In genomic region chr17:63816123-63816522, GRCh38 we compare ENCODE assay signal across 23 cellular contexts. TPM values are rescaled to one million over a fixed set of nuclear protein-coding genes. Genes with fewer than 3 reads are reported as not detected.
A peak's percentile ranks its signal among the peaks of the same experiment; 100 is the strongest.
DNase-seq lines count a peak whose midpoint lies in the region; ATAC-seq and FAIRE-seq lines count a peak whose summit lies in the region.
"Had no signal": no experiment of that assay in that cellular context is flagged by ENCODE, and none has a peak within 500 bp of the region (broad histone marks: within the 10 kb centered on the region; RNA-seq: fewer than 3 reads in every experiment).

No MANE protein-coding gene starts in this region.

- no peak for DNase-seq in activated CD4-positive, alpha-beta T cell treated with anti-CD3 and anti-CD28 coated beads, Interleukin-2, amount 10 ng/mL, durations not matched to agents 7 days and 5 days
- DNase-seq in activated CD4-positive, alpha-beta T cell treated with anti-CD3 and anti-CD28 coated beads, Interleukin-2, amount 50 U/mL, for 4 hours: no peak
- DNase-seq in RCC 7860 (ENCODE audit: low spot score): no peak
- DNase-seq: 8988T, Karpas-422, NCI-H1417, NCI-H1694 treated with DMSO at 0.1 percent for 48 hours, NCI-H2081 treated with DMSO at 0.1 percent for 48 hours, NCI-H446, NCI-H526 treated with DMSO at 0.1 percent for 48 hours, OCI-M1, RPMI8226, SHP77 had no signal

- H3K27ac ChIP-seq in ACC112 (ENCODE audit: low read depth, low read length): 0 out of 2 replicates have a peak overlapping the region, but pooled peaks have one; percentile 5

- H3K79me2 ChIP-seq in ACC112 (ENCODE audit: control insufficient read depth, insufficient read depth, low read length, unreplicated experiment): peaks cover 4% of the 10 kb centered on the region

- no peaks in the 10 kb centered on the region for H3K9me3 Mint-ChIP-seq in activated CD4-positive, alpha-beta T cell treated with anti-CD3 and anti-CD28 coated beads, Interleukin-2, amount 10 ng/mL, durations not matched to agents 7 days and 5 days
- H3K9me3 Mint-ChIP-seq in activated T-helper 17 cell treated with anti-CD3 and anti-CD28 coated beads, Interleukin-2, amount 50 U/mL, for 72 hours: no peaks in the 10 kb centered on the region
- H3K9me3 Mint-ChIP-seq: CD14-positive monocyte, IgD-negative memory B cell had no signal

- no peak overlapping the region for H3K4me3 Mint-ChIP-seq in activated CD4-positive, alpha-beta T cell treated with anti-CD3 and anti-CD28 coated beads, Interleukin-2, amount 10 ng/mL, durations not matched to agents 7 days and 5 days
- no peak overlapping the region for H3K4me3 Mint-ChIP-seq in activated T-helper 17 cell treated with anti-CD3 and anti-CD28 coated beads, Interleukin-2, amount 50 U/mL, for 72 hours
- H3K4me3 Mint-ChIP-seq: B cell, CD14-positive monocyte, IgD-negative memory B cell had no signal

- POLR2A ChIA-PET in activated CD4-positive, alpha-beta T cell treated with anti-CD3 and anti-CD28 coated beads, Interleukin-2, amount 10 ng/mL, durations not matched to agents 7 days and 5 days (lab: Charles Lee): no interaction called here

- H3K36me3 Mint-ChIP-seq in activated CD4-positive, alpha-beta T cell treated with anti-CD3 and anti-CD28 coated beads, Interleukin-2, amount 10 ng/mL, durations not matched to agents 7 days and 5 days (ENCODE audit: low read depth): peaks cover 81% of the 10 kb centered on the region
- peaks cover 100% of the 10 kb centered on the region for H3K36me3 Mint-ChIP-seq in activated T-helper 17 cell treated with anti-CD3 and anti-CD28 coated beads, Interleukin-2, amount 50 U/mL, for 72 hours (ENCODE audit: low read depth)

- H3K4me1 ChIP-seq in ACC112 (ENCODE audit: control insufficient read depth, insufficient read depth, low read length, unreplicated experiment): no peaks in the 10 kb centered on the region

- no peak overlapping the region for H2AFZ ChIP-seq in ACC112 (ENCODE audit: low read length, unreplicated experiment)

- peak overlapping the region; percentile 60 for H3K27ac Mint-ChIP-seq in activated CD4-positive, alpha-beta T cell treated with anti-CD3 and anti-CD28 coated beads, Interleukin-2, amount 10 ng/mL, durations not matched to agents 7 days and 5 days
- H3K27ac Mint-ChIP-seq in activated T-helper 17 cell treated with anti-CD3 and anti-CD28 coated beads, Interleukin-2, amount 50 U/mL, for 72 hours: peak overlapping the region; percentile 38
- H3K27ac Mint-ChIP-seq: B cell had no signal

- no peaks in the 10 kb centered on the region for H3K27me3 Mint-ChIP-seq in activated CD4-positive, alpha-beta T cell treated with anti-CD3 and anti-CD28 coated beads, Interleukin-2, amount 10 ng/mL, durations not matched to agents 7 days and 5 days
- H3K27me3 Mint-ChIP-seq in activated T-helper 17 cell treated with anti-CD3 and anti-CD28 coated beads, Interleukin-2, amount 50 U/mL, for 72 hours: no peaks in the 10 kb centered on the region
- H3K27me3 Mint-ChIP-seq: B cell, IgD-negative memory B cell had no signal

- no peak for FAIRE-seq in RCC 7860 (lab: Jason Lieb, UNC)
- FAIRE-seq: G401.6, GM19239, HTR-8/SVneo had no signal

- no peak overlapping the region for H3K4me3 ChIP-seq in ACC112 (ENCODE audit: low read depth, low read length)
- H3K4me3 ChIP-seq: SK-N-MC had no signal

- H3K4me1 Mint-ChIP-seq in activated CD4-positive, alpha-beta T cell treated with anti-CD3 and anti-CD28 coated beads, Interleukin-2, amount 10 ng/mL, durations not matched to agents 7 days and 5 days: peaks cover 8% of the 10 kb centered on the region
- H3K4me1 Mint-ChIP-seq in activated T-helper 17 cell treated with anti-CD3 and anti-CD28 coated beads, Interleukin-2, amount 50 U/mL, for 72 hours: no peaks in the 10 kb centered on the region

- CTCF ChIA-PET in activated CD4-positive, alpha-beta T cell treated with anti-CD3 and anti-CD28 coated beads, Interleukin-2, amount 10 ng/mL, durations not matched to agents 7 days and 5 days (lab: Charles Lee): interaction anchor here (1.1 to 1.4 kb wide), 2 partner anchors 12 to 30 kb away, joined by 3 read pairs; no protein-coding TSS in a partner anchor

- ATAC-seq in activated T-helper 17 cell treated with anti-CD3 and anti-CD28 coated beads, Interleukin-2, amount 50 U/mL, for 72 hours (replicated peaks): no peak
- ATAC-seq in GM21423 (IDR thresholded peaks at IDR 0.05; ENCODE audit: unreplicated experiment): no peak

- H3K36me3 ChIP-seq in ACC112 (ENCODE audit: insufficient read depth, low read length): peaks cover 66% of the 10 kb centered on the region

- no peaks in the 10 kb centered on the region for H3K27me3 ChIP-seq in ACC112 (ENCODE audit: insufficient read depth, low read length)

RNA-seq across cellular contexts. Expression of gene PSMC5, which starts 11.1 kb away (rescaled TPM):
- total RNA-seq in activated CD4-positive, alpha-beta T cell treated with anti-CD3 and anti-CD28 coated beads, Interleukin-2, amount 10 ng/mL, durations not matched to agents 7 days and 5 days: 100 to 1,000 TPM; 119 to 155 TPM
- 100 to 1,000 TPM; 102 to 172 TPM for total RNA-seq in activated T-helper 17 cell treated with anti-CD3 and anti-CD28 coated beads, Interleukin-2, amount 50 U/mL, for 72 hours

RNA-seq across cellular contexts. Expression of gene FTSJ3, which starts 11.3 kb away (rescaled TPM):
- 10 to 100 TPM; 49.2 to 55.0 TPM for total RNA-seq in activated CD4-positive, alpha-beta T cell treated with anti-CD3 and anti-CD28 coated beads, Interleukin-2, amount 10 ng/mL, durations not matched to agents 7 days and 5 days
- 10 to 100 TPM; 36.3 to 74.1 TPM for total RNA-seq in activated T-helper 17 cell treated with anti-CD3 and anti-CD28 coated beads, Interleukin-2, amount 50 U/mL, for 72 hours

RNA-seq across cellular contexts. Expression of gene SMARCD2, which starts 26.4 kb away (rescaled TPM):
- total RNA-seq in activated CD4-positive, alpha-beta T cell treated with anti-CD3 and anti-CD28 coated beads, Interleukin-2, amount 10 ng/mL, durations not matched to agents 7 days and 5 days: 100 to 1,000 TPM; 133 to 138 TPM
- 100 to 1,000 TPM in 1 of 2 donors, 10 to 100 TPM in 1; 82.7 to 112 TPM for total RNA-seq in activated T-helper 17 cell treated with anti-CD3 and anti-CD28 coated beads, Interleukin-2, amount 50 U/mL, for 72 hours

RNA-seq across cellular contexts. Expression of gene DDX42, which starts 42.2 kb away (rescaled TPM):
- total RNA-seq in activated CD4-positive, alpha-beta T cell treated with anti-CD3 and anti-CD28 coated beads, Interleukin-2, amount 10 ng/mL, durations not matched to agents 7 days and 5 days: 100 to 1,000 TPM; 122 to 153 TPM
- 100 to 1,000 TPM; 119 to 121 TPM for total RNA-seq in activated T-helper 17 cell treated with anti-CD3 and anti-CD28 coated beads, Interleukin-2, amount 50 U/mL, for 72 hours

RNA-seq across cellular contexts. Expression of gene CCDC47, which starts 42.7 kb away (rescaled TPM):
- 10 to 100 TPM; 59.2 to 65.4 TPM for total RNA-seq in activated CD4-positive, alpha-beta T cell treated with anti-CD3 and anti-CD28 coated beads, Interleukin-2, amount 10 ng/mL, durations not matched to agents 7 days and 5 days
- total RNA-seq in activated T-helper 17 cell treated with anti-CD3 and anti-CD28 coated beads, Interleukin-2, amount 50 U/mL, for 72 hours: 10 to 100 TPM; 75.5 to 99.9 TPM
